In genomic region chr4:653831-654525, GRCh38 we compare ENCODE assay signal across 25 cellular contexts. TPM values are rescaled to one million over a fixed set of nuclear protein-coding genes. Genes with fewer than 3 reads are reported as not detected.
"Had no signal": no experiment of that assay in that cellular context is flagged by ENCODE, and none has a peak within 500 bp of the region (broad histone marks: within the 10 kb centered on the region; RNA-seq: fewer than 3 reads in every experiment).

No MANE protein-coding gene starts in this region.

- ATAC-seq: activated T-cell treated with anti-CD3 and anti-CD28 coated beads, Interleukin-2, amount 50 U/mL, for 72 hours; esophagus mucosa; natural killer cell treated with Interleukin-12 subunit alpha and Interleukin-12 subunit beta and Interleukin-15 and Interleukin-18, amount 100 ng/mL, for 72 hours; stimulated activated naive B cell treated with anti-CD40 and anti-IgM and Interleukin-4, amounts not matched to agents 10 μg/mL and 1 μg/mL and 100 μg/mL, for 72 hours had no signal

- DNase-seq: activated CD4-positive, alpha-beta T cell treated with anti-CD3 and anti-CD28 coated beads for 4 hours; activated CD4-positive, alpha-beta T cell treated with anti-CD3 and anti-CD28 coated beads, Interleukin-2, amount 50 U/mL, for 4 hours; activated naive CD4-positive, alpha-beta T cell treated with Interleukin-2 at 50 U/mL for 16 hours; activated naive CD8-positive, alpha-beta T cell treated with anti-CD3 and anti-CD28 coated beads, Interleukin-2, amount 10 ng/mL, durations not matched to agents 7 days and 5 days; activated T-cell treated with anti-CD3 and anti-CD28 coated beads for 4 hours; activated T-cell treated with anti-CD3 and anti-CD28 coated beads, Interleukin-2, amount 50 U/mL, for 72 hours; amniotic stem cell; cerebellar nuclear complex; foreskin fibroblast; hippocampal formation; mesenchymal stem cell; stimulated activated CD4-positive, alpha-beta T cell treated with anti-CD3 and anti-CD28 coated beads, Interleukin-15, amount 100 ng/mL, for 24 hours; stimulated activated CD4-positive, alpha-beta T cell treated with anti-CD3 and anti-CD28 coated beads, Interleukin-2, amount 100 ng/mL, for 24 hours; stimulated activated naive B cell treated with anti-CD40 and anti-IgM and Interleukin-4, amounts not matched to agents 10 μg/mL and 1 μg/mL and 100 μg/mL, for 72 hours; stomach had no signal

- H3K4me3 Mint-ChIP-seq: activated naive CD8-positive, alpha-beta T cell treated with anti-CD3 and anti-CD28 coated beads, Interleukin-2, amount 10 ng/mL, durations not matched to agents 7 days and 5 days; activated T-cell treated with anti-CD3 and anti-CD28 coated beads, Interleukin-2, amount 50 U/mL, for 72 hours; endodermal cell; natural killer cell treated with Interleukin-12 subunit alpha and Interleukin-12 subunit beta and Interleukin-15 and Interleukin-18, amount 100 ng/mL, for 72 hours; stimulated activated naive B cell treated with anti-CD40 and anti-IgM and Interleukin-4, amounts not matched to agents 10 μg/mL and 1 μg/mL and 100 μg/mL, for 72 hours had no signal

- H3K4me1 ChIP-seq: tibial nerve had no signal

- H3K27ac Mint-ChIP-seq: activated naive CD8-positive, alpha-beta T cell treated with anti-CD3 and anti-CD28 coated beads, Interleukin-2, amount 10 ng/mL, durations not matched to agents 7 days and 5 days; activated T-cell treated with anti-CD3 and anti-CD28 coated beads, Interleukin-2, amount 50 U/mL, for 72 hours; endodermal cell; natural killer cell treated with Interleukin-12 subunit alpha and Interleukin-12 subunit beta and Interleukin-15 and Interleukin-18, amount 100 ng/mL, for 72 hours; stimulated activated naive B cell treated with anti-CD40 and anti-IgM and Interleukin-4, amounts not matched to agents 10 μg/mL and 1 μg/mL and 100 μg/mL, for 72 hours had no signal

- H3K36me3 Mint-ChIP-seq: activated naive CD8-positive, alpha-beta T cell treated with anti-CD3 and anti-CD28 coated beads, Interleukin-2, amount 10 ng/mL, durations not matched to agents 7 days and 5 days; natural killer cell treated with Interleukin-12 subunit alpha and Interleukin-12 subunit beta and Interleukin-15 and Interleukin-18, amount 100 ng/mL, for 72 hours had no signal

- H3K27ac ChIP-seq: stomach, suprapubic skin, tibial nerve, VCaP had no signal

- H3K4me1 Mint-ChIP-seq: activated naive CD8-positive, alpha-beta T cell treated with anti-CD3 and anti-CD28 coated beads, Interleukin-2, amount 10 ng/mL, durations not matched to agents 7 days and 5 days; endodermal cell had no signal

- H3K9me3 ChIP-seq: stomach, suprapubic skin, tibial nerve had no signal

- H3K9me3 Mint-ChIP-seq: activated naive CD8-positive, alpha-beta T cell treated with anti-CD3 and anti-CD28 coated beads, Interleukin-2, amount 10 ng/mL, durations not matched to agents 7 days and 5 days; activated T-cell treated with anti-CD3 and anti-CD28 coated beads, Interleukin-2, amount 50 U/mL, for 72 hours; endodermal cell; natural killer cell treated with Interleukin-12 subunit alpha and Interleukin-12 subunit beta and Interleukin-15 and Interleukin-18, amount 100 ng/mL, for 72 hours; stimulated activated naive B cell treated with anti-CD40 and anti-IgM and Interleukin-4, amounts not matched to agents 10 μg/mL and 1 μg/mL and 100 μg/mL, for 72 hours had no signal

- H3K36me3 ChIP-seq: stomach, suprapubic skin, tibial nerve had no signal

- H3K4me3 ChIP-seq: smooth muscle cell, stomach, suprapubic skin, tibial nerve had no signal

- H3K27me3 Mint-ChIP-seq: activated naive CD8-positive, alpha-beta T cell treated with anti-CD3 and anti-CD28 coated beads, Interleukin-2, amount 10 ng/mL, durations not matched to agents 7 days and 5 days; natural killer cell treated with Interleukin-12 subunit alpha and Interleukin-12 subunit beta and Interleukin-15 and Interleukin-18, amount 100 ng/mL, for 72 hours had no signal

RNA-seq across cellular contexts. Expression of gene PDE6B, which starts 28.6 kb away (rescaled TPM):
- total RNA-seq: bronchial epithelial cell had no signal
- polyA plus RNA-seq: keratinocyte had no signal

RNA-seq across cellular contexts. Expression of gene SLC49A3, which starts 35.0 kb away (rescaled TPM):
- total RNA-seq: myocyte had no signal
